Comparison of ENCODE assay signal across 20 cellular contexts in the genomic region with DNA sequence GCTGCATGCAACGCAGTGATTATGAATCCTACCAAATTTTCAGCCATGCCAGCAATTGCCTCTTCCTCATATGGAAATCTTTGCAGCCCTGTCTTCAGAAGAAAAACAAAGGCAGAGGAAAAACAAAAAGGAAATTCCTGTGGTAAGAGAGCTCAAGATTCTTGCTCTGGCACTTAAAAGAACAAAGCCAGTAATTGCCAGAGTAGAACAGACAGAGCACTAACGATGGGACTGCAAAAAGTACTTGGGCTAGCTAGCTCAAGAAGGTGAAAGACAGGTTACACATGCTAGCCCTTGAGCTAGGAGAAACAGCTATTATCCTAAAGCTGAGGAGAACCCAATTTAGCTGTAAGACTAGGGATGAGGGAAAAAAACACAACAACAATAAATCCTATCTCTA.
A peak's percentile ranks its signal among the peaks of the same experiment; 100 is the strongest.
DNase-seq lines count a peak whose midpoint lies in the region; ATAC-seq, FAIRE-seq and TF ChIP-seq lines count a peak whose summit lies in the region.
"Had no signal": no experiment of that assay in that cellular context is flagged by ENCODE, and none has a peak within 500 bp of the region (broad histone marks: within the 10 kb centered on the region; RNA-seq: fewer than 3 reads in every experiment).

No MANE protein-coding gene starts in this region.

- no peak overlapping the region for H3K4me3 ChIP-seq in astrocyte (ENCODE audit: insufficient read depth, low read depth, low read length)
- H3K4me3 ChIP-seq in pancreas = no peak overlapping the region
- H3K4me3 ChIP-seq: A549; BLaER1 treated with 17β-estradiol and CSF1 and Interleukin-3, amounts not matched to agents 10 nM and 100 nM; Peyer's patch had no signal

- no peaks in the 10 kb centered on the region for H3K9me3 ChIP-seq in astrocyte (ENCODE audit: insufficient read depth, low read depth, low read length)
- H3K9me3 ChIP-seq in pancreas = no peaks in the 10 kb centered on the region
- H3K9me3 ChIP-seq: A549; BLaER1 treated with 17β-estradiol and CSF1 and Interleukin-3, amounts not matched to agents 10 nM and 100 nM; Peyer's patch had no signal

- H2AFZ ChIP-seq in astrocyte (ENCODE audit: low read depth, low read length) = no peak overlapping the region

- no peaks in the 10 kb centered on the region for H3K36me3 ChIP-seq in astrocyte (ENCODE audit: insufficient read depth, low read length)
- H3K36me3 ChIP-seq in pancreas = no peaks in the 10 kb centered on the region
- H3K36me3 ChIP-seq: BLaER1 treated with 17β-estradiol and CSF1 and Interleukin-3, amounts not matched to agents 10 nM and 100 nM; Peyer's patch had no signal

- 29 to 37% methylated on average over 2 of the region's 2 CpGs for WGBS in pancreas, 2 donors

- no peak overlapping the region for H3K9ac ChIP-seq in astrocyte (ENCODE audit: low read length)
- H3K9ac ChIP-seq: BLaER1 treated with 17β-estradiol and CSF1 and Interleukin-3, amounts not matched to agents 10 nM and 100 nM had no signal

- H3K27me3 ChIP-seq in astrocyte (ENCODE audit: insufficient read depth, low read length) = no peaks in the 10 kb centered on the region
- no peaks in the 10 kb centered on the region for H3K27me3 ChIP-seq in pancreas
- H3K27me3 ChIP-seq: BLaER1 treated with 17β-estradiol and CSF1 and Interleukin-3, amounts not matched to agents 10 nM and 100 nM; Peyer's patch had no signal

- peak; percentile 22 for DNase-seq in HT1080 (ENCODE audit: low read depth)
- no peak for DNase-seq in astrocyte (ENCODE audit: low read depth)
- DNase-seq in iPS-NIHi11 (ENCODE audit: low spot score) = peak; percentile 7
- DNase-seq in retina = peak; percentile 5
- no peak for DNase-seq in pancreas
- no peak for DNase-seq in superior temporal gyrus (ENCODE audit: extremely low spot score)
- DNase-seq: GF-D8, NCI-H1105 treated with DMSO at 0.1 percent for 48 hours, NCI-H1930, NCI-H226, NCI-H524 treated with DMSO at 0.1 percent for 48 hours, Peyer's patch had no signal

- no peaks in the 10 kb centered on the region for H4K20me1 ChIP-seq in astrocyte (ENCODE audit: insufficient read depth, low read length)
- H4K20me1 ChIP-seq: BLaER1 treated with 17β-estradiol and CSF1 and Interleukin-3, amounts not matched to agents 10 nM and 100 nM had no signal

- H3K9me3 Mint-ChIP-seq in astrocyte (ENCODE audit: unreplicated experiment) = no peaks in the 10 kb centered on the region

- H3K4me1 Mint-ChIP-seq in astrocyte (ENCODE audit: low read depth, unreplicated experiment) = peaks cover 23% of the 10 kb centered on the region

- H3K27ac Mint-ChIP-seq in astrocyte (ENCODE audit: unreplicated experiment) = peak overlapping the region; percentile 38
- H3K27ac Mint-ChIP-seq: IgD-negative memory B cell had no signal

- H3K27ac ChIP-seq in astrocyte (ENCODE audit: low read depth, low read length) (no peak overlapping the region), pancreas (no peak overlapping the region)
- H3K27ac ChIP-seq: A549; BLaER1 treated with 17β-estradiol and CSF1 and Interleukin-3, amounts not matched to agents 10 nM and 100 nM; Peyer's patch had no signal

- H3K36me3 Mint-ChIP-seq in astrocyte (ENCODE audit: low read depth, unreplicated experiment) = no peaks in the 10 kb centered on the region

- no peak overlapping the region for H3K4me3 Mint-ChIP-seq in astrocyte (ENCODE audit: unreplicated experiment)
- H3K4me3 Mint-ChIP-seq: IgD-negative memory B cell had no signal

- H3K27me3 Mint-ChIP-seq in astrocyte (ENCODE audit: low read depth, unreplicated experiment) = peaks cover 3% of the 10 kb centered on the region
- H3K27me3 Mint-ChIP-seq: IgD-negative memory B cell had no signal

- TF ChIP-seq CTCF in astrocyte (IDR thresholded peaks at IDR 0.05; ENCODE audit: insufficient read depth, low read depth, low read length) = no peak
- TF ChIP-seq CTCF in pancreas (IDR thresholded peaks at IDR 0.05) = no peak

- intact Hi-C loops in pancreas (cut with DNase I) = no loop called here

- H3K79me2 ChIP-seq in astrocyte (ENCODE audit: insufficient read depth, low read length) = no peaks in the 10 kb centered on the region

- ATAC-seq in pancreas (no peak), HG03108 (IDR thresholded peaks at IDR 0.05; ENCODE audit: unreplicated experiment) (no peak)
- ATAC-seq: A549, Right ventricle myocardium inferior had no signal

- no peak overlapping the region for H3K4me2 ChIP-seq in astrocyte (ENCODE audit: low read length)
- H3K4me2 ChIP-seq: A549; BLaER1 treated with 17β-estradiol and CSF1 and Interleukin-3, amounts not matched to agents 10 nM and 100 nM had no signal

- no peaks in the 10 kb centered on the region for H3K4me1 ChIP-seq in astrocyte (ENCODE audit: insufficient read depth, low read length)
- no peaks in the 10 kb centered on the region for H3K4me1 ChIP-seq in pancreas
- H3K4me1 ChIP-seq: A549; BLaER1 treated with 17β-estradiol and CSF1 and Interleukin-3, amounts not matched to agents 10 nM and 100 nM; Peyer's patch had no signal

- FAIRE-seq in astrocyte (lab: Jason Lieb, UNC) (no peak), pancreas (lab: Jason Lieb, UNC) (no peak)
- FAIRE-seq: A549, GM12891, GM18507, H54 had no signal

Comparison
In these comparisons a context has a peak if more than half of its experiments do, and no peak if none do; other contexts are left out.
1. DNase-seq: peak in HT1080 (single experiment), iPS-NIHi11 (single experiment) and retina (single experiment); none in astrocyte (single experiment), pancreas (0 of 6) and superior temporal gyrus (single experiment).